In genomic region chr6:37130704-37131103, GRCh38 we compare ENCODE assay signal across 9 cellular contexts. TPM values are rescaled to one million over a fixed set of nuclear protein-coding genes. Genes with fewer than 3 reads are reported as not detected.
DNase-seq lines count a peak whose midpoint lies in the region; ATAC-seq and TF ChIP-seq lines count a peak whose summit lies in the region.
"Had no signal": no experiment of that assay in that cellular context is flagged by ENCODE, and none has a peak within 500 bp of the region (broad histone marks: within the 10 kb centered on the region; RNA-seq: fewer than 3 reads in every experiment).

No MANE protein-coding gene starts in this region.

- DNase-seq in NK-92 treated with Interleukin-12 subunit alpha and Interleukin-12 subunit beta, amount 100 ng/mL, for 24 hours (lab: John Stamatoyannopoulos, UW) = peak; percentile 32
- DNase-seq in NK-92 (lab: John Stamatoyannopoulos, UW; ENCODE audit: unreplicated experiment) (no peak), breast epithelium (ENCODE audit: low spot score in 2 of 2) (peak in 1 of 2 donors; percentile 51), left kidney (ENCODE audit: low read depth, low spot score) (peak; percentile 54), tibial artery (peak; percentile 65 to 82), GM13976 (ENCODE audit: low spot score) (no peak), OCI-M2 (lab: John Stamatoyannopoulos, UW; ENCODE audit: unreplicated experiment) (no peak)

- no peak for TF ChIP-seq POLR2A in breast epithelium (IDR thresholded peaks at IDR 0.05)

- TF ChIP-seq CTCF in breast epithelium (IDR thresholded peaks at IDR 0.05) = no peak
- TF ChIP-seq CTCF in tibial artery (IDR thresholded peaks at IDR 0.05) = peak in 1 of 2 experiments; percentile 16
- no peak for TF ChIP-seq CTCF in GM13976 (IDR thresholded peaks at IDR 0.05; ENCODE audit: borderline replicate concordance, control extremely low read depth, extremely low read depth, insufficient read depth, missing control alignments)

- H3K36me3 ChIP-seq in breast epithelium (no peaks in the 10 kb centered on the region), tibial artery (no peaks in the 10 kb centered on the region)

- H3K27me3 ChIP-seq in breast epithelium (no peaks in the 10 kb centered on the region), tibial artery (peaks cover 0 to 6% of the 10 kb centered on the region in 2 donors)

- H3K4me1 ChIP-seq in breast epithelium (peaks cover 0 to 6% of the 10 kb centered on the region in 2 donors), tibial artery (peaks cover 7 to 47% (median 26%) of the 10 kb centered on the region in 4 donors)

- H3K4me3 ChIP-seq in breast epithelium (no peak overlapping the region), tibial artery (peak overlapping the region in 1 of 2 donors; percentile 31)

- in situ Hi-C loops in GM13976 (cut with MboI; ENCODE audit: low sequenced_read_pairs, unreplicated experiment) = no loop called here

- no peaks in the 10 kb centered on the region for H3K9me3 ChIP-seq in breast epithelium
- H3K9me3 ChIP-seq in tibial artery = no peaks in the 10 kb centered on the region

- ATAC-seq in HG02981 (IDR thresholded peaks at IDR 0.05; ENCODE audit: unreplicated experiment) = no peak

- peak overlapping the region; percentile 80 to 81 for H3K27ac ChIP-seq in breast epithelium
- peak overlapping the region; percentile 80 to 83 for H3K27ac ChIP-seq in tibial artery
- H3K27ac ChIP-seq: VCaP had no signal

- intact Hi-C loops in breast epithelium (cut with DNase I; ENCODE audit: low total_unique reads) = no loop called here
- intact Hi-C loops in tibial artery (cut with DNase I; ENCODE audit: low total_unique reads) = no loop called here

RNA-seq across cellular contexts. Expression of gene PIM1, which starts 39.2 kb away (rescaled TPM):
- 10 to 100 TPM; 17.4 to 56.0 (median 31.6) TPM for total RNA-seq in breast epithelium

Comparison
In these comparisons a context has a peak if more than half of its experiments do, and no peak if none do; other contexts are left out.
1. DNase-seq: peak in NK-92 treated with Interleukin-12 subunit alpha and Interleukin-12 subunit beta, amount 100 ng/mL, for 24 hours (single experiment), left kidney (single experiment) and tibial artery (2 of 2); none in NK-92 (single experiment), GM13976 (single experiment) and OCI-M2 (single experiment).